8 cellular contexts compared by ENCODE assay signal in the genomic region with DNA sequence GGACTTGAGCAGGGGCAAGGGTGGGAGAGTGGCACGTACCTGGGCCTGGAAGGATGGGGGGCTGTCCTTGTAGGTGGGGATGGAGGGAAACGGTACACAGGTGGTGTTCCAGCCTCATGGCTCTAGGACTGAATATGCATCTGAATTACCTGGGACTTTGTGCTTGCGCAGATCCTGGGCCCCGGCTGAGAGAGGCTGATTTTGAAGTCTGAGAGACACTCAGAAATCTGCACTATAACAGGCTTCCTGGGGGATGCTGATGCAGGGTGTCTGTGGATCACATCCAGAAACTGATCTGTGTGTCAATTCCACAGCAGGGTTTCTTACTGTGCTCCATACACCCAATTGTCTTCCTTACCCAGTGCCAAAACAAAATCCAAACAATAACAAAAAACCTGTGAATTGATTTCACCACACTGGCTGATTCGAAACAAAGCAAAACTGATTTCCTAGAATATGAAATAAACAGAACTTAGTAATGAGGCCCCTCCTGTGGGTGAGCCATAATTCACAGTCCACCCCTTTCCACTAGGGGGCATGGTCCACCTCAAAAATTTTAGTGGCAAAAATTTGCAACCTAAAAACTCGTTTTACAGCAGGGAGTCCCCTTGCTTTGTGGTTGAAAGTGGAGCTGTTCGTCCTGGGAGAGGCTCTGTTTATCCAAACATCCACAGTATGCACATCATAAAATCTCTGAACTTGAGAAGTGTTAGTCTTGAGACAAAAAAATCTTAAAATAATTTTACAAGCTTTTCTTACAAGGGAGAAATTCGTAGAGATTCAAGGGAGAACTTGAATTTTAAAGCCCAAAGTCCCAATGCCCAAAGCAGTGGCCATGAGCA. TPM values are rescaled to one million over a fixed set of nuclear protein-coding genes. Genes with fewer than 3 reads are reported as not detected.
DNase-seq lines count a peak whose midpoint lies in the region; ATAC-seq and TF ChIP-seq lines count a peak whose summit lies in the region.

No MANE protein-coding gene starts in this region.

- TF ChIP-seq EP300 in SK-N-SH (IDR thresholded peaks at IDR 0.05; ENCODE audit: borderline replicate concordance in 1 of 2, low read depth in 1 of 2, low read length in 1 of 2), result no peak
- TF ChIP-seq EP300 in sigmoid colon (IDR thresholded peaks at IDR 0.05), result no peak

- H3K9ac ChIP-seq in SK-N-SH, result no peak overlapping the region

- no peak overlapping the region for H3K4me3 Mint-ChIP-seq in activated naive CD8-positive, alpha-beta T cell treated with anti-CD3 and anti-CD28 coated beads, Interleukin-2, amount 50 U/mL, for 24 hours

- H4K20me1 ChIP-seq in SK-N-SH (ENCODE audit: insufficient read depth), result no peaks in the 10 kb centered on the region

- 50% methylated on average over 8 of the region's 8 CpGs for WGBS in SK-N-SH (ENCODE audit: low lambda C conversion rate)
- 60 to 62% methylated on average over 8 of the region's 8 CpGs for WGBS in heart right ventricle, 2 donors
- 62 to 63% methylated on average over 8 of the region's 8 CpGs for WGBS in sigmoid colon, 2 donors

- peak; percentile 80 for TF ChIP-seq RAD21 in SK-N-SH (IDR thresholded peaks at IDR 0.05; ENCODE audit: low read length)

- H3K36me3 ChIP-seq in SK-N-SH (replicated peaks in 1 of 2; ENCODE audit: control insufficient read depth in 1 of 2, insufficient read depth in 2 of 2, low read length in 1 of 2) (no peaks in the 10 kb centered on the region), heart right ventricle (no peaks in the 10 kb centered on the region), sigmoid colon (no peaks in the 10 kb centered on the region)

- POLR2A ChIA-PET in SK-N-SH (lab: Yijun Ruan, JAX), result no interaction called here

- H3K27ac Mint-ChIP-seq in activated naive CD8-positive, alpha-beta T cell treated with anti-CD3 and anti-CD28 coated beads, Interleukin-2, amount 50 U/mL, for 24 hours, result no peak overlapping the region

- DNase-seq in AG09309 (ENCODE audit: low read depth) (peak; percentile 50), GM20000 (ENCODE audit: low spot score) (peak; percentile 55), SK-N-SH (peak; percentile 63), heart right ventricle (peak in 1 of 2 donors; percentile 61), sigmoid colon (no peak), NCI-H128 (lab: John Stamatoyannopoulos, UW; ENCODE audit: unreplicated experiment) (no peak)
- DNase-seq in activated naive CD8-positive, alpha-beta T cell treated with anti-CD3 and anti-CD28 coated beads, Interleukin-2, amount 50 U/mL, for 24 hours, result peak; percentile 53

- no peaks in the 10 kb centered on the region for H3K36me3 Mint-ChIP-seq in activated naive CD8-positive, alpha-beta T cell treated with anti-CD3 and anti-CD28 coated beads, Interleukin-2, amount 50 U/mL, for 24 hours (ENCODE audit: low read depth)

- TF ChIP-seq CTCF in AG09309 (IDR thresholded peaks at IDR 0.05; ENCODE audit: control insufficient read depth, insufficient read depth, low read depth, low read length, missing control alignments) (peak; percentile 76), GM20000 (IDR thresholded peaks at IDR 0.05; ENCODE audit: extremely low read depth, missing control alignments) (peak; percentile 32), SK-N-SH (IDR thresholded peaks at IDR 0.05) (peak; percentile 76), heart right ventricle (IDR thresholded peaks at IDR 0.05) (peak; percentile 64 to 87 (median 84)), sigmoid colon (IDR thresholded peaks at IDR 0.05) (peak; percentile 51 to 78 (median 72))

- H3K9me3 Mint-ChIP-seq in activated naive CD8-positive, alpha-beta T cell treated with anti-CD3 and anti-CD28 coated beads, Interleukin-2, amount 50 U/mL, for 24 hours, result no peaks in the 10 kb centered on the region

- H3K4me2 ChIP-seq in SK-N-SH, result no peak overlapping the region

- H3K4me1 ChIP-seq in SK-N-SH (ENCODE audit: control insufficient read depth in 1 of 2, insufficient read depth in 2 of 2, low read depth in 1 of 2, low read length in 1 of 2) (no peaks in the 10 kb centered on the region), heart right ventricle (peaks cover 2 to 41% (median 16%) of the 10 kb centered on the region in 9 donors), sigmoid colon (peaks cover 0 to 55% (median 37%) of the 10 kb centered on the region in 4 donors)

- no peak overlapping the region for H2AFZ ChIP-seq in SK-N-SH (ENCODE audit: low read depth)

- no peaks in the 10 kb centered on the region for H3F3A ChIP-seq in SK-N-SH (replicated peaks; ENCODE audit: insufficient read depth)

- H3K27ac ChIP-seq in SK-N-SH (ENCODE audit: low read depth in 2 of 2, low read length in 1 of 2), result no peak overlapping the region
- peak overlapping the region in 7 of 10 donors; percentile 40 to 80 (median 66) for H3K27ac ChIP-seq in heart right ventricle
- peak overlapping the region; percentile 51 to 87 (median 75) for H3K27ac ChIP-seq in sigmoid colon

- CTCF ChIA-PET in SK-N-SH (lab: Yijun Ruan, JAX), result interaction anchor here (0.6 to 2.5 kb wide), 19 partner anchors 10 to 361 kb away, joined by 3 to 25 read pairs (median 4); partner anchors contain the start of gene HTRA1

- H3K9me2 ChIP-seq in SK-N-SH, result no peaks in the 10 kb centered on the region

- no peaks in the 10 kb centered on the region for H3K9me3 ChIP-seq in SK-N-SH
- no peaks in the 10 kb centered on the region for H3K9me3 ChIP-seq in heart right ventricle
- H3K9me3 ChIP-seq in sigmoid colon, result no peaks in the 10 kb centered on the region

- H3K4me1 Mint-ChIP-seq in activated naive CD8-positive, alpha-beta T cell treated with anti-CD3 and anti-CD28 coated beads, Interleukin-2, amount 50 U/mL, for 24 hours, result peaks cover 14% of the 10 kb centered on the region

- H3K27me3 ChIP-seq in SK-N-SH (ENCODE audit: insufficient read depth) (no peaks in the 10 kb centered on the region), heart right ventricle (no peaks in the 10 kb centered on the region), sigmoid colon (no peaks in the 10 kb centered on the region)

- H3K27me3 Mint-ChIP-seq in activated naive CD8-positive, alpha-beta T cell treated with anti-CD3 and anti-CD28 coated beads, Interleukin-2, amount 50 U/mL, for 24 hours, result no peaks in the 10 kb centered on the region

- ATAC-seq in activated naive CD8-positive, alpha-beta T cell treated with anti-CD3 and anti-CD28 coated beads, Interleukin-2, amount 50 U/mL, for 24 hours, result peak; percentile 55
- peak in 6 of 8 donors; percentile 19 to 66 (median 48) for ATAC-seq in heart right ventricle
- ATAC-seq in GM19463 (IDR thresholded peaks at IDR 0.05; ENCODE audit: unreplicated experiment), result no peak

- TF ChIP-seq POLR2A in sigmoid colon (IDR thresholded peaks at IDR 0.05), result no peak

- intact Hi-C loops in heart right ventricle (cut with DNase I) (loop anchor here (1.0 to 10.0 kb wide), 15 partner anchors 35 to 225 kb away; partner anchors contain the start of gene DMBT1 (in 4 of the 10)), sigmoid colon (cut with DNase I) (loop anchor here (1.0 to 2.0 kb wide), 2 partner anchors 90 to 224 kb away; no protein-coding TSS in a partner anchor)

- no peak overlapping the region for H3K4me3 ChIP-seq in AG09309 (ENCODE audit: control insufficient read depth, low read depth, low read length)
- H3K4me3 ChIP-seq in SK-N-SH (ENCODE audit: low read depth in 2 of 2, low read length in 1 of 2), result no peak overlapping the region
- no peak overlapping the region for H3K4me3 ChIP-seq in heart right ventricle
- H3K4me3 ChIP-seq in sigmoid colon, result no peak overlapping the region

- no peaks in the 10 kb centered on the region for H3K79me2 ChIP-seq in SK-N-SH (ENCODE audit: insufficient read depth)

TF ChIP-seq in SK-N-SH, 30 proteins besides CTCF, POLR2A, EP300 and RAD21:
- TF ChIP-seq TCF12 (IDR thresholded peaks at IDR 0.05) (no peak), SMC3 (IDR thresholded peaks at IDR 0.05; ENCODE audit: low read depth, low read length) (peak; percentile 71)

RNA-seq across cellular contexts. Expression of gene PLEKHA1, which starts 32.0 kb away (rescaled TPM):
- 8.4 and 10.6 TPM in 2 replicates for polyA plus RNA-seq in SK-N-SH (2012; rRNA removed)
- 10.7 and 11.2 TPM in 2 replicates for polyA plus RNA-seq in SK-N-SH (2012; cell fraction: cytosol; rRNA removed)
- polyA plus RNA-seq in SK-N-SH (2012; cell fraction: nucleus; rRNA removed), result 13.1 and 19.2 TPM in 2 replicates
- total RNA-seq in heart right ventricle, result 10 to 100 TPM; 42.2 to 72.9 (median 50.2) TPM
- 10 to 100 TPM; 16.7 to 28.5 TPM for polyA plus RNA-seq in heart right ventricle
- 10 to 100 TPM; 34.1 to 53.2 (median 50.4) TPM for total RNA-seq in sigmoid colon
- polyA plus RNA-seq in sigmoid colon, result 10 to 100 TPM; 20.9 to 38.4 (median 22.8) TPM

Comparison
In these comparisons a context has a peak if more than half of its experiments do, and no peak if none do; other contexts are left out.
1. DNase-seq: peak in AG09309 (single experiment), GM20000 (single experiment), SK-N-SH (single experiment) and activated naive CD8-positive, alpha-beta T cell treated with anti-CD3 and anti-CD28 coated beads, Interleukin-2, amount 50 U/mL, for 24 hours (single experiment); none in sigmoid colon (single experiment) and NCI-H128 (single experiment).
2. CTCF ChIP-seq: peak in every context shown above with its lines; median percentile 84 in heart right ventricle; 76 in AG09309; 76 in SK-N-SH; 72 in sigmoid colon; 32 in GM20000.
3. H3K27ac ChIP-seq: peak in heart right ventricle (7 of 10) and sigmoid colon (4 of 4); none in SK-N-SH (0 of 2).